In the genomic region with DNA sequence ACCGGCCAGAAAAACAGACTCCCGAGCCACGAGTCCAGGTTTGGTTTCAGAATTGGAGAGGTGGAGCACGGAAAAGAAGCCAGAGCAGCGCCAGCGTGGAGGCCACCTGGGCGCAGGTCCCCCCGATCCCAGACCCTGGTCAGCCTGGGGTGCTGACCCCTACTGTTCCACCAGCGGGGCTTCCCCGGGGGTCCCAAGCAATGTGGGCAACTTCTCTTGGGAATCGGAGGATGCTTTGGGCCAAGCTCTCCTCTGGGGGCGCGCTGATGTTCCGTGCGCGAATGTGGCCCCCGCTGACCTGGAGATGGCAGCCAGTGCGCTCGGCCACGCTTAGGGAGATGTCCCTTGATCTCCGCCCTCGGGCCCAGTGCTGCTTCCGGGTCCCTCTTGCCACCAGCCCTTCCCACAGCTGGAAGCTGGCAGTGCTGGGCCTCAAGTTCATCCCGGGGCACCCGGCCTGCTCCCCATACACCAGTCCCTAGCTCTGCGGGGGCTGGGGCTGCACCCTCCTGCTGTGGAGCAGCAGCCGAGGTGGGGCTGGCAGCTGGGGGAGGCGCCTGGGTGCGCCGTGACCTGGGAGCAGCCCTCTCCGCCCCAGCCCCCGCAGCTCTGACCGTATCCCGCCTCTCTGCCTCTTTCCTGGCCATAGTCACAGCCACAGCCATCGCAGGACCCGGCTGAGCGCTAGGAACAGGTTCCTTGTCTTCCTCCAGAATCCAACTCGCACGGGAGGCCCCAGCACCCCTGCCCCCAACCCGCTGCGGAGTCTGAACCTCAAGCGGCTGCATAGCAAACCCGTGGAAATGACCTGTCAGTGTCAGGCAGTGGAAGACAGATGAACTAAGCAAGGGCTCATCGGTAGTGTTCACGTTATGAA, we compare ENCODE assay signal across 2 cellular contexts.
TF ChIP-seq lines count a peak whose summit lies in the region.

No MANE protein-coding gene starts in this region.

TF ChIP-seq in SK-N-SH treated with all-trans-retinoic acid at 6 μM for 48 hours, 23 proteins besides CTCF, POLR2A, EP300 and RAD21 (continued from another document):
- TF ChIP-seq ZFP3 (CRISPR knock-in tag; IDR thresholded peaks at IDR 0.05), result no peak
- TF ChIP-seq ZNF8 (CRISPR knock-in tag; IDR thresholded peaks at IDR 0.05), result no peak
- no peak for TF ChIP-seq CSDC2 (CRISPR knock-in tag; IDR thresholded peaks at IDR 0.05)
- TF ChIP-seq RARB (CRISPR knock-in tag; IDR thresholded peaks at IDR 0.05), result no peak
- TF ChIP-seq, protein P1, sequence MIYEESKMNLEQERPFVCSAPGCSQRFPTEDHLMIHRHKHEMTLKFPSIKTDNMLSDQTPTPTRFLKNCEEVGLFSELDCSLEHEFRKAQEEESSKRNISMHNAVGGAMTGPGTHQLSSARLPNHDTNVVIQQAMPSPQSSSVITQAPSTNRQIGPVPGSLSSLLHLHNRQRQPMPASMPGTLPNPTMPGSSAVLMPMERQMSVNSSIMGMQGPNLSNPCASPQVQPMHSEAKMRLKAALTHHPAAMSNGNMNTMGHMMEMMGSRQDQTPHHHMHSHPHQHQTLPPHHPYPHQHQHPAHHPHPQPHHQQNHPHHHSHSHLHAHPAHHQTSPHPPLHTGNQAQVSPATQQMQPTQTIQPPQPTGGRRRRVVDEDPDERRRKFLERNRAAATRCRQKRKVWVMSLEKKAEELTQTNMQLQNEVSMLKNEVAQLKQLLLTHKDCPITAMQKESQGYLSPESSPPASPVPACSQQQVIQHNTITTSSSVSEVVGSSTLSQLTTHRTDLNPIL (CRISPR knock-in tag; IDR thresholded peaks at IDR 0.05; ENCODE audit: low read depth), result no peak

TF ChIP-seq in liver, 16 proteins besides CTCF, POLR2A, EP300 and RAD21 (continued from another document):
- TF ChIP-seq, protein P2, sequence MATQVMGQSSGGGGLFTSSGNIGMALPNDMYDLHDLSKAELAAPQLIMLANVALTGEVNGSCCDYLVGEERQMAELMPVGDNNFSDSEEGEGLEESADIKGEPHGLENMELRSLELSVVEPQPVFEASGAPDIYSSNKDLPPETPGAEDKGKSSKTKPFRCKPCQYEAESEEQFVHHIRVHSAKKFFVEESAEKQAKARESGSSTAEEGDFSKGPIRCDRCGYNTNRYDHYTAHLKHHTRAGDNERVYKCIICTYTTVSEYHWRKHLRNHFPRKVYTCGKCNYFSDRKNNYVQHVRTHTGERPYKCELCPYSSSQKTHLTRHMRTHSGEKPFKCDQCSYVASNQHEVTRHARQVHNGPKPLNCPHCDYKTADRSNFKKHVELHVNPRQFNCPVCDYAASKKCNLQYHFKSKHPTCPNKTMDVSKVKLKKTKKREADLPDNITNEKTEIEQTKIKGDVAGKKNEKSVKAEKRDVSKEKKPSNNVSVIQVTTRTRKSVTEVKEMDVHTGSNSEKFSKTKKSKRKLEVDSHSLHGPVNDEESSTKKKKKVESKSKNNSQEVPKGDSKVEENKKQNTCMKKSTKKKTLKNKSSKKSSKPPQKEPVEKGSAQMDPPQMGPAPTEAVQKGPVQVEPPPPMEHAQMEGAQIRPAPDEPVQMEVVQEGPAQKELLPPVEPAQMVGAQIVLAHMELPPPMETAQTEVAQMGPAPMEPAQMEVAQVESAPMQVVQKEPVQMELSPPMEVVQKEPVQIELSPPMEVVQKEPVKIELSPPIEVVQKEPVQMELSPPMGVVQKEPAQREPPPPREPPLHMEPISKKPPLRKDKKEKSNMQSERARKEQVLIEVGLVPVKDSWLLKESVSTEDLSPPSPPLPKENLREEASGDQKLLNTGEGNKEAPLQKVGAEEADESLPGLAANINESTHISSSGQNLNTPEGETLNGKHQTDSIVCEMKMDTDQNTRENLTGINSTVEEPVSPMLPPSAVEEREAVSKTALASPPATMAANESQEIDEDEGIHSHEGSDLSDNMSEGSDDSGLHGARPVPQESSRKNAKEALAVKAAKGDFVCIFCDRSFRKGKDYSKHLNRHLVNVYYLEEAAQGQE (IDR thresholded peaks at IDR 0.05), result peak; percentile 38
- TF ChIP-seq JUND (IDR thresholded peaks at IDR 0.05), result no peak
- no peak for TF ChIP-seq FOXA1 (IDR thresholded peaks at IDR 0.05)
- no peak for TF ChIP-seq NR2F2 (IDR thresholded peaks at IDR 0.05)
- no peak for TF ChIP-seq HNF4G (IDR thresholded peaks at IDR 0.05)
- no peak for TF ChIP-seq FOXA2 (IDR thresholded peaks at IDR 0.05)
- TF ChIP-seq RXRA (IDR thresholded peaks at IDR 0.05), result peak; percentile 53 to 80
- peak in 1 of 2 donors; percentile 28 for TF ChIP-seq GABPA (IDR thresholded peaks at IDR 0.05 in 1 of 2, conservative IDR thresholded peaks at IDR 0.05 in 1 of 2)
- TF ChIP-seq, protein P3, sequence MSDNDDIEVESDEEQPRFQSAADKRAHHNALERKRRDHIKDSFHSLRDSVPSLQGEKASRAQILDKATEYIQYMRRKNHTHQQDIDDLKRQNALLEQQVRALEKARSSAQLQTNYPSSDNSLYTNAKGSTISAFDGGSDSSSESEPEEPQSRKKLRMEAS (IDR thresholded peaks at IDR 0.05), result peak; percentile 33
- peak in 1 of 2 donors; percentile 7 for TF ChIP-seq HNF4A (conservative IDR thresholded peaks at IDR 0.05)
- TF ChIP-seq TAF1 (conservative IDR thresholded peaks at IDR 0.05), result peak; percentile 25
- TF ChIP-seq, protein P4, sequence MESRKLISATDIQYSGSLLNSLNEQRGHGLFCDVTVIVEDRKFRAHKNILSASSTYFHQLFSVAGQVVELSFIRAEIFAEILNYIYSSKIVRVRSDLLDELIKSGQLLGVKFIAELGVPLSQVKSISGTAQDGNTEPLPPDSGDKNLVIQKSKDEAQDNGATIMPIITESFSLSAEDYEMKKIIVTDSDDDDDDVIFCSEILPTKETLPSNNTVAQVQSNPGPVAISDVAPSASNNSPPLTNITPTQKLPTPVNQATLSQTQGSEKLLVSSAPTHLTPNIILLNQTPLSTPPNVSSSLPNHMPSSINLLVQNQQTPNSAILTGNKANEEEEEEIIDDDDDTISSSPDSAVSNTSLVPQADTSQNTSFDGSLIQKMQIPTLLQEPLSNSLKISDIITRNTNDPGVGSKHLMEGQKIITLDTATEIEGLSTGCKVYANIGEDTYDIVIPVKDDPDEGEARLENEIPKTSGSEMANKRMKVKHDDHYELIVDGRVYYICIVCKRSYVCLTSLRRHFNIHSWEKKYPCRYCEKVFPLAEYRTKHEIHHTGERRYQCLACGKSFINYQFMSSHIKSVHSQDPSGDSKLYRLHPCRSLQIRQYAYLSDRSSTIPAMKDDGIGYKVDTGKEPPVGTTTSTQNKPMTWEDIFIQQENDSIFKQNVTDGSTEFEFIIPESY (IDR thresholded peaks at IDR 0.05), result no peak
- peak; percentile 44 for TF ChIP-seq YY1 (IDR thresholded peaks at IDR 0.05)
